In genomic region chr12:49987620-49988303, GRCh38 we compare ENCODE assay signal across 18 cellular contexts. TPM values are rescaled to one million over a fixed set of nuclear protein-coding genes. Genes with fewer than 3 reads are reported as not detected.
DNase-seq lines count a peak whose midpoint lies in the region; ATAC-seq, FAIRE-seq and TF ChIP-seq lines count a peak whose summit lies in the region.
"Had no signal": no experiment of that assay in that cellular context is flagged by ENCODE, and none has a peak within 500 bp of the region (broad histone marks: within the 10 kb centered on the region; RNA-seq: fewer than 3 reads in every experiment).

No MANE protein-coding gene starts in this region.

- no peak overlapping the region for H3K9ac ChIP-seq in HepG2 (ENCODE audit: insufficient read depth, low read depth, low read length)

- no peaks in the 10 kb centered on the region for H3K9me3 ChIP-seq in left ventricle myocardium inferior (replicated peaks)
- no peaks in the 10 kb centered on the region for H3K9me3 ChIP-seq in HepG2 (ENCODE audit: low read length)
- H3K9me3 ChIP-seq: A549, breast epithelium, testis had no signal

- no peaks in the 10 kb centered on the region for H3K79me2 ChIP-seq in HepG2 (ENCODE audit: insufficient read depth, low read length)

- in situ Hi-C loops in HepG2 (cut with HindIII; ENCODE audit: extremely low pct_ligation_motif_present, low pct_unique_long_range_greater_than_20kb): no loop called here

- BruUV-seq in HepG2 (replicated peaks; lab: Mats Ljungman, UMichigan): no TSS peak

- TF ChIP-seq CTCF in left ventricle myocardium inferior (IDR thresholded peaks at IDR 0.05; ENCODE audit: borderline replicate concordance) (no peak), HepG2 (CRISPR knock-in tag; IDR thresholded peaks at IDR 0.05) (peak; percentile 61)

- POLR2A ChIA-PET in HepG2 (lab: Yijun Ruan, JAX): no interaction called here

- H3K27ac ChIP-seq in left ventricle myocardium inferior (replicated peaks): peak overlapping the region; percentile 7
- H3K27ac ChIP-seq in HepG2 (ENCODE audit: extremely low read length, insufficient read depth, low read length): no peak overlapping the region
- H3K27ac ChIP-seq: A549, breast epithelium, testis had no signal

- H3K27me3 ChIP-seq in left ventricle myocardium inferior (ENCODE audit: low read depth) (no peaks in the 10 kb centered on the region), HepG2 (ENCODE audit: control insufficient read depth in 1 of 2, insufficient read depth in 2 of 2, low read length in 2 of 2) (no peaks in the 10 kb centered on the region)
- H3K27me3 ChIP-seq: breast epithelium, testis had no signal

- H3K4me1 ChIP-seq in left ventricle myocardium inferior (peaks cover 22% of the 10 kb centered on the region), HepG2 (ENCODE audit: insufficient read depth, low read length) (peaks cover 33% of the 10 kb centered on the region)
- H3K4me1 ChIP-seq: A549, breast epithelium had no signal

- FAIRE-seq in HepG2 (lab: Jason Lieb, UNC): peak; percentile 81
- FAIRE-seq: A549 had no signal

- H4K20me1 ChIP-seq in HepG2 (ENCODE audit: insufficient read depth, low read length): no peaks in the 10 kb centered on the region

- TF ChIP-seq EP300 in HepG2 (IDR thresholded peaks at IDR 0.05; ENCODE audit: low read depth in 2 of 2, low read length in 2 of 2) (no peak), HepG2 (CRISPR knock-in tag; IDR thresholded peaks at IDR 0.05; ENCODE audit: borderline replicate concordance) (no peak)

- peaks cover 16% of the 10 kb centered on the region for H3K36me3 ChIP-seq in left ventricle myocardium inferior
- peaks cover 13 to 20% of the 10 kb centered on the region in 2 experiments for H3K36me3 ChIP-seq in HepG2 (replicated peaks in 1 of 2; ENCODE audit: control insufficient read depth in 1 of 2, insufficient read depth in 2 of 2, low read length in 2 of 2)
- H3K36me3 ChIP-seq: breast epithelium had no signal

- WGBS in HepG2 (ENCODE audit: low lambda C conversion rate): 48% methylated on average over 4 of the region's 4 CpGs

- no peak for TF ChIP-seq POLR2A in HepG2 (IDR thresholded peaks at IDR 0.05; ENCODE audit: insufficient read depth in 1 of 2, low read depth in 2 of 2, low read length in 2 of 2)

- intact Hi-C loops in left ventricle myocardium inferior (cut with micrococcal nuclease) (no loop called here), cardiac septum (cut with DNase I) (no loop called here), HepG2 (cut with micrococcal nuclease; ENCODE audit: unreplicated experiment) (no loop called here), head of caudate nucleus (cut with DNase I) (no loop called here)

- no peak overlapping the region for H2AFZ ChIP-seq in HepG2 (ENCODE audit: low read length)

- H3K4me3 ChIP-seq in left ventricle myocardium inferior (no peak overlapping the region), HepG2 (replicated peaks in 1 of 3; ENCODE audit: insufficient read depth in 1 of 3, low read depth in 2 of 3, low read length in 3 of 3) (no peak overlapping the region)
- H3K4me3 ChIP-seq: A549, breast epithelium, testis had no signal

- CTCF ChIA-PET in HepG2 (lab: Yijun Ruan, JAX; ENCODE audit: low intra/inter-chr PET ratio, low total read pairs): no interaction called here

- no peak for DNase-seq in left ventricle myocardium inferior
- no peak for DNase-seq in cardiac septum (ENCODE audit: low spot score)
- DNase-seq in NOMO-1 treated with dmso at 0.1 percent for 144 hours (lab: John Stamatoyannopoulos, UW; ENCODE audit: unreplicated experiment): peak; percentile 65
- DNase-seq in HepG2 (ENCODE audit: low spot score): peak; percentile 53
- DNase-seq in head of caudate nucleus: no peak
- DNase-seq: activated gamma-delta T cell treated with Interleukin-2 at 50 U/mL for 16 hours; Calu3; MM.1S; NCI-H526 treated with DMSO at 0.1 percent for 48 hours; stimulated activated CD4-positive, alpha-beta T cell treated with anti-CD3 and anti-CD28 coated beads, Interleukin-12 subunit alpha, Interleukin-12 subunit beta, amount 100 ng/mL, for 4 hours; testis had no signal

- no peak overlapping the region for H3K4me2 ChIP-seq in HepG2 (ENCODE audit: low read depth, low read length)
- H3K4me2 ChIP-seq: A549 had no signal

- ATAC-seq in HepG2: peak; percentile 95
- no peak for ATAC-seq in GM19452 (IDR thresholded peaks at IDR 0.05; ENCODE audit: unreplicated experiment)
- no peak for ATAC-seq in GM21529 (IDR thresholded peaks at IDR 0.05; ENCODE audit: unreplicated experiment)
- ATAC-seq in HG02759 (IDR thresholded peaks at IDR 0.05; ENCODE audit: unreplicated experiment): no peak
- ATAC-seq: A549, HCT116 had no signal

- no peak for TF ChIP-seq RAD21 in HepG2 (CRISPR knock-in tag; IDR thresholded peaks at IDR 0.05)

RNA-seq across cellular contexts. Expression of gene AQP6, which starts 15.0 kb away (rescaled TPM):
- total RNA-seq in left ventricle myocardium inferior (not detected), cardiac septum (not detected), HepG2 (2016; rRNA removed; fragmentation: Illumina TruSeq; extraction: Trizol) (0.51 and 1.3 TPM in 2 replicates)
- 0.20 and 0.35 TPM in 2 replicates for total RNA-seq in HepG2 (2016; cell fraction: cytosol; rRNA removed; fragmentation: Illumina TruSeq; extraction: Trizol; ENCODE audit: low read depth)
- total RNA-seq in HepG2 (2016; cell fraction: insoluble cytoplasmic fraction; rRNA removed; fragmentation: Illumina TruSeq; extraction: Trizol): 0.54 and 1.1 TPM in 2 replicates
- 0.55 and 0.59 TPM in 2 replicates for total RNA-seq in HepG2 (2016; cell fraction: membrane; rRNA removed; fragmentation: Illumina TruSeq; extraction: Trizol)
- 0.47 and 0.87 TPM in 2 replicates for total RNA-seq in HepG2 (2016; cell fraction: nucleus; rRNA removed; fragmentation: Illumina TruSeq; extraction: Trizol)
- polyA plus RNA-seq in HepG2 (2011; rRNA removed): 0.32 and 0.38 TPM in 2 replicates
- polyA plus RNA-seq in HepG2 (2011; cell fraction: cytosol; rRNA removed): 0.21 and 0.23 TPM in 2 replicates
- 0.64 and 0.79 TPM in 2 replicates for polyA plus RNA-seq in HepG2 (2011; cell fraction: nucleus; rRNA removed)
- 0.43 and 0.78 TPM in 2 replicates for polyA plus RNA-seq in HepG2 (2012)
- 0.23 and 0.31 TPM in 2 replicates for polyA plus RNA-seq in HepG2 (2016; cell fraction: cytosol; fragmentation: Illumina TruSeq; extraction: Trizol; ENCODE audit: low read depth)
- polyA plus RNA-seq in HepG2 (2016; cell fraction: insoluble cytoplasmic fraction; fragmentation: Illumina TruSeq; extraction: Trizol; ENCODE audit: low read depth): 0.48 and 0.69 TPM in 2 replicates
- 0.23 and 0.48 TPM in 2 replicates for polyA plus RNA-seq in HepG2 (2016; cell fraction: membrane; fragmentation: Illumina TruSeq; extraction: Trizol; ENCODE audit: low read depth)
- polyA plus RNA-seq in HepG2 (2016; cell fraction: nucleus; fragmentation: Illumina TruSeq; extraction: Trizol; ENCODE audit: insufficient read depth, low read depth): 1.6 and 2.3 TPM in 2 replicates
- 0.16 and 0.48 TPM in 2 replicates for polyA minus RNA-seq in HepG2 (2011; rRNA and poly(A)+ RNA removed; ENCODE audit: low replicate concordance)
- polyA minus RNA-seq in HepG2 (2011; cell fraction: cytosol; rRNA and poly(A)+ RNA removed): not detected in 2 replicates
- 0.25 TPM in 1 of 2 replicates, not detected in the other for polyA minus RNA-seq in HepG2 (2011; cell fraction: nucleus; rRNA and poly(A)+ RNA removed)
- total RNA-seq: activated CD8-positive, alpha-beta memory T cell treated with anti-CD3 and anti-CD28 coated beads for 36 hours had no signal

RNA-seq across cellular contexts. Expression of gene AQP5, which starts 26.1 kb away (rescaled TPM):
- total RNA-seq in left ventricle myocardium inferior (0.41 TPM), cardiac septum (not detected), HepG2 (2016; rRNA removed; fragmentation: Illumina TruSeq; extraction: Trizol) (not detected in 2 replicates)
- not detected in 2 replicates for total RNA-seq in HepG2 (2016; cell fraction: cytosol; rRNA removed; fragmentation: Illumina TruSeq; extraction: Trizol; ENCODE audit: low read depth)
- not detected in 2 replicates for total RNA-seq in HepG2 (2016; cell fraction: insoluble cytoplasmic fraction; rRNA removed; fragmentation: Illumina TruSeq; extraction: Trizol)
- total RNA-seq in HepG2 (2016; cell fraction: membrane; rRNA removed; fragmentation: Illumina TruSeq; extraction: Trizol): not detected in 2 replicates
- not detected in 2 replicates for total RNA-seq in HepG2 (2016; cell fraction: nucleus; rRNA removed; fragmentation: Illumina TruSeq; extraction: Trizol)
- polyA plus RNA-seq in HepG2 (2011; rRNA removed): not detected in 2 replicates
- not detected in 2 replicates for polyA plus RNA-seq in HepG2 (2011; cell fraction: cytosol; rRNA removed)
- not detected in 2 replicates for polyA plus RNA-seq in HepG2 (2011; cell fraction: nucleus; rRNA removed)
- not detected in 2 replicates for polyA plus RNA-seq in HepG2 (2012)
- not detected in 2 replicates for polyA plus RNA-seq in HepG2 (2016; cell fraction: cytosol; fragmentation: Illumina TruSeq; extraction: Trizol; ENCODE audit: low read depth)
- polyA plus RNA-seq in HepG2 (2016; cell fraction: insoluble cytoplasmic fraction; fragmentation: Illumina TruSeq; extraction: Trizol; ENCODE audit: low read depth): not detected in 2 replicates
- not detected in 2 replicates for polyA plus RNA-seq in HepG2 (2016; cell fraction: membrane; fragmentation: Illumina TruSeq; extraction: Trizol; ENCODE audit: low read depth)
- not detected in 2 replicates for polyA plus RNA-seq in HepG2 (2016; cell fraction: nucleus; fragmentation: Illumina TruSeq; extraction: Trizol; ENCODE audit: insufficient read depth, low read depth)
- 0.82 TPM in 1 of 2 replicates, not detected in the other for polyA minus RNA-seq in HepG2 (2011; rRNA and poly(A)+ RNA removed; ENCODE audit: low replicate concordance)
- polyA minus RNA-seq in HepG2 (2011; cell fraction: cytosol; rRNA and poly(A)+ RNA removed): not detected in 2 replicates
- polyA minus RNA-seq in HepG2 (2011; cell fraction: nucleus; rRNA and poly(A)+ RNA removed): not detected in 2 replicates
- total RNA-seq: activated CD8-positive, alpha-beta memory T cell treated with anti-CD3 and anti-CD28 coated beads for 36 hours had no signal
- polyA plus RNA-seq: A549 had no signal

RNA-seq across cellular contexts. Expression of gene AQP2, which starts 37.2 kb away (rescaled TPM):
- total RNA-seq in left ventricle myocardium inferior (not detected), cardiac septum (not detected), HepG2 (2016; rRNA removed; fragmentation: Illumina TruSeq; extraction: Trizol) (not detected in 2 replicates)
- not detected in 2 replicates for total RNA-seq in HepG2 (2016; cell fraction: cytosol; rRNA removed; fragmentation: Illumina TruSeq; extraction: Trizol; ENCODE audit: low read depth)
- total RNA-seq in HepG2 (2016; cell fraction: insoluble cytoplasmic fraction; rRNA removed; fragmentation: Illumina TruSeq; extraction: Trizol): not detected in 2 replicates
- not detected in 2 replicates for total RNA-seq in HepG2 (2016; cell fraction: membrane; rRNA removed; fragmentation: Illumina TruSeq; extraction: Trizol)
- not detected in 2 replicates for total RNA-seq in HepG2 (2016; cell fraction: nucleus; rRNA removed; fragmentation: Illumina TruSeq; extraction: Trizol)
- not detected in 2 replicates for polyA plus RNA-seq in HepG2 (2011; rRNA removed)
- polyA plus RNA-seq in HepG2 (2011; cell fraction: cytosol; rRNA removed): not detected in 2 replicates
- polyA plus RNA-seq in HepG2 (2011; cell fraction: nucleus; rRNA removed): not detected in 2 replicates
- polyA plus RNA-seq in HepG2 (2012): not detected in 2 replicates
- polyA plus RNA-seq in HepG2 (2016; cell fraction: cytosol; fragmentation: Illumina TruSeq; extraction: Trizol; ENCODE audit: low read depth): not detected in 2 replicates
- not detected in 2 replicates for polyA plus RNA-seq in HepG2 (2016; cell fraction: insoluble cytoplasmic fraction; fragmentation: Illumina TruSeq; extraction: Trizol; ENCODE audit: low read depth)
- polyA plus RNA-seq in HepG2 (2016; cell fraction: membrane; fragmentation: Illumina TruSeq; extraction: Trizol; ENCODE audit: low read depth): not detected in 2 replicates
- polyA plus RNA-seq in HepG2 (2016; cell fraction: nucleus; fragmentation: Illumina TruSeq; extraction: Trizol; ENCODE audit: insufficient read depth, low read depth): not detected in 2 replicates
- polyA minus RNA-seq in HepG2 (2011; rRNA and poly(A)+ RNA removed; ENCODE audit: low replicate concordance): not detected in 2 replicates
- not detected in 2 replicates for polyA minus RNA-seq in HepG2 (2011; cell fraction: cytosol; rRNA and poly(A)+ RNA removed)
- not detected in 2 replicates for polyA minus RNA-seq in HepG2 (2011; cell fraction: nucleus; rRNA and poly(A)+ RNA removed)
- total RNA-seq: activated CD8-positive, alpha-beta memory T cell treated with anti-CD3 and anti-CD28 coated beads for 36 hours; breast epithelium; Calu3 had no signal
- polyA plus RNA-seq: A549 had no signal

RNA-seq across cellular contexts. Expression of gene RACGAP1, which starts 37.5 kb away (rescaled TPM):
- 5.4 TPM for total RNA-seq in left ventricle myocardium inferior
- 2.6 TPM for total RNA-seq in cardiac septum
- total RNA-seq in HepG2 (2016; rRNA removed; fragmentation: Illumina TruSeq; extraction: Trizol): 57.9 and 95.5 TPM in 2 replicates
- total RNA-seq in HepG2 (2016; cell fraction: cytosol; rRNA removed; fragmentation: Illumina TruSeq; extraction: Trizol; ENCODE audit: low read depth): 19.2 and 25.1 TPM in 2 replicates
- 56.8 and 91.5 TPM in 2 replicates for total RNA-seq in HepG2 (2016; cell fraction: insoluble cytoplasmic fraction; rRNA removed; fragmentation: Illumina TruSeq; extraction: Trizol)
- 22.2 and 24.7 TPM in 2 replicates for total RNA-seq in HepG2 (2016; cell fraction: membrane; rRNA removed; fragmentation: Illumina TruSeq; extraction: Trizol)
- 29.8 and 36.8 TPM in 2 replicates for total RNA-seq in HepG2 (2016; cell fraction: nucleus; rRNA removed; fragmentation: Illumina TruSeq; extraction: Trizol)
- polyA plus RNA-seq in HepG2 (2011; rRNA removed): 14.0 and 16.7 TPM in 2 replicates
- polyA plus RNA-seq in HepG2 (2011; cell fraction: cytosol; rRNA removed): 11.8 and 12.2 TPM in 2 replicates
- polyA plus RNA-seq in HepG2 (2011; cell fraction: nucleus; rRNA removed): 15.3 and 17.4 TPM in 2 replicates
- polyA plus RNA-seq in HepG2 (2012): 13.0 and 24.8 TPM in 2 replicates
- polyA plus RNA-seq in HepG2 (2016; cell fraction: cytosol; fragmentation: Illumina TruSeq; extraction: Trizol; ENCODE audit: low read depth): 3.3 and 3.8 TPM in 2 replicates
- 55.6 and 59.8 TPM in 2 replicates for polyA plus RNA-seq in HepG2 (2016; cell fraction: insoluble cytoplasmic fraction; fragmentation: Illumina TruSeq; extraction: Trizol; ENCODE audit: low read depth)
- 8.3 and 9.6 TPM in 2 replicates for polyA plus RNA-seq in HepG2 (2016; cell fraction: membrane; fragmentation: Illumina TruSeq; extraction: Trizol; ENCODE audit: low read depth)
- polyA plus RNA-seq in HepG2 (2016; cell fraction: nucleus; fragmentation: Illumina TruSeq; extraction: Trizol; ENCODE audit: insufficient read depth, low read depth): 35.4 and 37.2 TPM in 2 replicates
- 65.5 and 353 TPM in 2 replicates for polyA minus RNA-seq in HepG2 (2011; rRNA and poly(A)+ RNA removed; ENCODE audit: low replicate concordance)
- 20.2 and 21.7 TPM in 2 replicates for polyA minus RNA-seq in HepG2 (2011; cell fraction: cytosol; rRNA and poly(A)+ RNA removed)
- polyA minus RNA-seq in HepG2 (2011; cell fraction: nucleus; rRNA and poly(A)+ RNA removed): 17.5 and 21.2 TPM in 2 replicates

Comparison
In these comparisons a context has a peak if more than half of its experiments do, and no peak if none do; other contexts are left out.
1. DNase-seq: peak in NOMO-1 treated with dmso at 0.1 percent for 144 hours (single experiment) and HepG2 (single experiment); none in left ventricle myocardium inferior (single experiment), cardiac septum (single experiment) and head of caudate nucleus (0 of 42).